ENCODE assay signal across 1 cellular context in the genomic region with DNA sequence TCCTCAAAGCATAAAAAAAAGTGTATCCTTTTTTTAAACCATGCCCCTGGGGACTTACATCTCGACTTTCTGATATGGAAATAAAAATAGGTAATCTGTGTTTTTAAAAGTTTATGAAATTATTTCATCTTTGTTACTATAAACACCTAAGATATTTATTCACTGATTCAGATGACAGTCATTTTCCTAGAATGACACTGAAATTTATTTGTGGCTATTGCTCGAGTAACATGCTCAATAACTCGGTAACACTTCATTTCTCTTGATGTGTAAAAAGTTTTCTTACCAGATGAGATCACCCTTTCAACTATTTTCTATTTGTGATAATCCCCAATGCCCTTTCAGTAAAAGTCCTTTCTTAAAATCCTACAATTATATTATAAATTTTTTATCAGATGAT.
TF ChIP-seq lines count a peak whose summit lies in the region.

No MANE protein-coding gene starts in this region.

TF ChIP-seq in GM12878, 131 proteins besides CTCF, POLR2A, EP300 and RAD21 (continues in another document):
- TF ChIP-seq SIX5 (IDR thresholded peaks at IDR 0.05; ENCODE audit: low read depth, low read length, severe bottlenecking) (no peak), TBL1XR1 (IDR thresholded peaks at IDR 0.05; ENCODE audit: low read depth, low read length) (no peak), MTA3 (IDR thresholded peaks at IDR 0.05; ENCODE audit: borderline replicate concordance, low read length) (no peak), ZNF217 (IDR thresholded peaks at IDR 0.05) (no peak), HDAC2 (IDR thresholded peaks at IDR 0.05) (no peak), CHD4 (IDR thresholded peaks at IDR 0.05) (no peak), DPF2 (IDR thresholded peaks at IDR 0.05) (no peak), SIN3A (IDR thresholded peaks at IDR 0.05; ENCODE audit: low read depth, low read length) (no peak), ZSCAN29 (IDR thresholded peaks at IDR 0.05) (no peak), NFIC (IDR thresholded peaks at IDR 0.05; ENCODE audit: low read depth, low read length) (peak; percentile 78; the same call in 1 of the 2 replicates), BCL11A (IDR thresholded peaks at IDR 0.05; ENCODE audit: low read depth, low read length) (no peak), YY1 (IDR thresholded peaks at IDR 0.05; ENCODE audit: low read depth, low read length) (no peak), NKRF (conservative IDR thresholded peaks at IDR 0.05) (no peak), ETV6 (conservative IDR thresholded peaks at IDR 0.05 in 1 of 2, IDR thresholded peaks at IDR 0.05 in 1 of 2; ENCODE audit: borderline replicate concordance in 1 of 2, low read depth in 1 of 2) (no peak), BACH1 (IDR thresholded peaks at IDR 0.05; ENCODE audit: borderline replicate concordance) (no peak), RB1 (IDR thresholded peaks at IDR 0.05; ENCODE audit: borderline replicate concordance) (no peak), GABPA (IDR thresholded peaks at IDR 0.05; ENCODE audit: low read depth) (peak; percentile 25; the same call in 1 of the 2 replicates), NRF1 (conservative IDR thresholded peaks at IDR 0.05; ENCODE audit: low read depth, low read length) (no peak), RUNX3 (IDR thresholded peaks at IDR 0.05; ENCODE audit: low read length) (peak; percentile 52; the same call in 1 of the 2 replicates), REST (IDR thresholded peaks at IDR 0.05; ENCODE audit: low read depth, low read length) (no peak), FOXM1 (IDR thresholded peaks at IDR 0.05; ENCODE audit: low read depth, low read length) (peak; percentile 62; the same call in 1 of the 2 replicates), CEBPB (IDR thresholded peaks at IDR 0.05; ENCODE audit: borderline replicate concordance in 1 of 2, low read depth in 2 of 2, low read length in 2 of 2) (no peak), E2F4 (IDR thresholded peaks at IDR 0.05; ENCODE audit: low read depth, low read length) (no peak), SREBF2 (IDR thresholded peaks at IDR 0.05; ENCODE audit: low read length) (no peak), CBX5 (IDR thresholded peaks at IDR 0.05; ENCODE audit: low read depth) (no peak), EGR1 (IDR thresholded peaks at IDR 0.05; ENCODE audit: borderline replicate concordance in 1 of 2, low read depth in 2 of 2, low read length in 2 of 2) (no peak), PBX3 (IDR thresholded peaks at IDR 0.05; ENCODE audit: insufficient replicate concordance, low read depth, low read length) (no peak), SMARCA5 (IDR thresholded peaks at IDR 0.05) (no peak), ELK1 (IDR thresholded peaks at IDR 0.05; ENCODE audit: low read depth, low read length) (no peak), HCFC1 (IDR thresholded peaks at IDR 0.05; ENCODE audit: low read length) (no peak), RELA (IDR thresholded peaks at IDR 0.05; ENCODE audit: borderline replicate concordance, partially characterized antibody) (no peak), SUPT20H (IDR thresholded peaks at IDR 0.05; ENCODE audit: borderline replicate concordance, control insufficient read depth, low read depth, low read length) (no peak), CREM (IDR thresholded peaks at IDR 0.05; ENCODE audit: low read depth) (peak; percentile 35; the same call in 1 of the 2 replicates), BRCA1 (IDR thresholded peaks at IDR 0.05; ENCODE audit: low read depth, low read length) (no peak), ESRRA (IDR thresholded peaks at IDR 0.05; ENCODE audit: low read length) (no peak), ZNF592 (IDR thresholded peaks at IDR 0.05) (no peak), E4F1 (IDR thresholded peaks at IDR 0.05; ENCODE audit: borderline replicate concordance, partially characterized antibody) (no peak)
- TF ChIP-seq, protein P1, sequence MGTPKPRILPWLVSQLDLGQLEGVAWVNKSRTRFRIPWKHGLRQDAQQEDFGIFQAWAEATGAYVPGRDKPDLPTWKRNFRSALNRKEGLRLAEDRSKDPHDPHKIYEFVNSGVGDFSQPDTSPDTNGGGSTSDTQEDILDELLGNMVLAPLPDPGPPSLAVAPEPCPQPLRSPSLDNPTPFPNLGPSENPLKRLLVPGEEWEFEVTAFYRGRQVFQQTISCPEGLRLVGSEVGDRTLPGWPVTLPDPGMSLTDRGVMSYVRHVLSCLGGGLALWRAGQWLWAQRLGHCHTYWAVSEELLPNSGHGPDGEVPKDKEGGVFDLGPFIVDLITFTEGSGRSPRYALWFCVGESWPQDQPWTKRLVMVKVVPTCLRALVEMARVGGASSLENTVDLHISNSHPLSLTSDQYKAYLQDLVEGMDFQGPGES (IDR thresholded peaks at IDR 0.05): no peak
- TF ChIP-seq, protein P2, sequence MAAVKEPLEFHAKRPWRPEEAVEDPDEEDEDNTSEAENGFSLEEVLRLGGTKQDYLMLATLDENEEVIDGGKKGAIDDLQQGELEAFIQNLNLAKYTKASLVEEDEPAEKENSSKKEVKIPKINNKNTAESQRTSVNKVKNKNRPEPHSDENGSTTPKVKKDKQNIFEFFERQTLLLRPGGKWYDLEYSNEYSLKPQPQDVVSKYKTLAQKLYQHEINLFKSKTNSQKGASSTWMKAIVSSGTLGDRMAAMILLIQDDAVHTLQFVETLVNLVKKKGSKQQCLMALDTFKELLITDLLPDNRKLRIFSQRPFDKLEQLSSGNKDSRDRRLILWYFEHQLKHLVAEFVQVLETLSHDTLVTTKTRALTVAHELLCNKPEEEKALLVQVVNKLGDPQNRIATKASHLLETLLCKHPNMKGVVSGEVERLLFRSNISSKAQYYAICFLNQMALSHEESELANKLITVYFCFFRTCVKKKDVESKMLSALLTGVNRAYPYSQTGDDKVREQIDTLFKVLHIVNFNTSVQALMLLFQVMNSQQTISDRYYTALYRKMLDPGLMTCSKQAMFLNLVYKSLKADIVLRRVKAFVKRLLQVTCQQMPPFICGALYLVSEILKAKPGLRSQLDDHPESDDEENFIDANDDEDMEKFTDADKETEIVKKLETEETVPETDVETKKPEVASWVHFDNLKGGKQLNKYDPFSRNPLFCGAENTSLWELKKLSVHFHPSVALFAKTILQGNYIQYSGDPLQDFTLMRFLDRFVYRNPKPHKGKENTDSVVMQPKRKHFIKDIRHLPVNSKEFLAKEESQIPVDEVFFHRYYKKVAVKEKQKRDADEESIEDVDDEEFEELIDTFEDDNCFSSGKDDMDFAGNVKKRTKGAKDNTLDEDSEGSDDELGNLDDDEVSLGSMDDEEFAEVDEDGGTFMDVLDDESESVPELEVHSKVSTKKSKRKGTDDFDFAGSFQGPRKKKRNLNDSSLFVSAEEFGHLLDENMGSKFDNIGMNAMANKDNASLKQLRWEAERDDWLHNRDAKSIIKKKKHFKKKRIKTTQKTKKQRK (IDR thresholded peaks at IDR 0.05; ENCODE audit: low read depth, low read length): no peak
